ENCODE assay signal across 9 cellular contexts in the genomic region with DNA sequence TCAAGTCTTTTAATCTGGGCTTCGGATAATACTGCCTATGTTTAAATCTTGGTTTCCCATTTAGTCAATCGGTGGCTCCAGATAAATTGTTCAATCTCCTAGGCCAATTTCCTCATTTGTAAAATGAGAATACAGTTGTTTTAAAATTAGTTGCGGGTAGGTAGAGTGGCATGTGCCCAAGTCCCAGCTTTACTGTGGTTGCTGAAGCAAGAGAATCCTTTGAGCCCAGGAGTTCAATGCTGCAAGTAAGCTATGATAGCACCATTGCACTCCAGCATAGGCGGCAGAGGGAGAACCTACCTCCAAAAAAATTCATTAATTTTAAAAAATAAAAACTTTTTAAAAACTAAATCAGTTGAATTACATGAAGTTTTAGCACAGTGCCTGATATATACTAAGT. TPM values are rescaled to one million over a fixed set of nuclear protein-coding genes. Genes with fewer than 3 reads are reported as not detected.
DNase-seq lines count a peak whose midpoint lies in the region; ATAC-seq and TF ChIP-seq lines count a peak whose summit lies in the region.
"Had no signal": no experiment of that assay in that cellular context is flagged by ENCODE, and none has a peak within 500 bp of the region (broad histone marks: within the 10 kb centered on the region; RNA-seq: fewer than 3 reads in every experiment).

No MANE protein-coding gene starts in this region.

- H3K4me3 Mint-ChIP-seq in activated T-helper 17 cell treated with anti-CD3 and anti-CD28 coated beads, Interleukin-2, amount 50 U/mL, for 72 hours: peak overlapping the region; percentile 65
- H3K4me3 Mint-ChIP-seq in naive thymus-derived CD8-positive, alpha-beta T cell: peak overlapping the region in 6 of 10 donors; percentile 20 to 59 (median 36)

- H3F3A ChIP-seq in Loucy (ENCODE audit: low read depth): no peaks in the 10 kb centered on the region

- peak overlapping the region; percentile 2; the same call in 1 of the 2 replicates for H3K27ac ChIP-seq in DND-41 (ENCODE audit: low read length)
- H3K27ac ChIP-seq: suprapubic skin had no signal

- H3K4me2 ChIP-seq in DND-41 (ENCODE audit: insufficient read depth, low read length) (no peak overlapping the region), Loucy (ENCODE audit: low read depth, low read length, poor library complexity, severe bottlenecking) (peak overlapping the region; percentile 52)

- ATAC-seq in DND-41 (ENCODE audit: insufficient read depth, low read depth) (no peak), HG02588 (IDR thresholded peaks at IDR 0.05; ENCODE audit: unreplicated experiment) (no peak)
- no peak for ATAC-seq in activated T-helper 17 cell treated with anti-CD3 and anti-CD28 coated beads, Interleukin-2, amount 50 U/mL, for 72 hours (replicated peaks)
- no peak for ATAC-seq in naive thymus-derived CD8-positive, alpha-beta T cell

- peaks cover 32% of the 10 kb centered on the region for H3K36me3 ChIP-seq in DND-41 (ENCODE audit: insufficient read depth, low read length)
- no peaks in the 10 kb centered on the region for H3K36me3 ChIP-seq in Loucy (ENCODE audit: insufficient read depth, low read length)
- H3K36me3 ChIP-seq: suprapubic skin had no signal

- no peak overlapping the region for H2AFZ ChIP-seq in DND-41 (ENCODE audit: low read depth, low read length)
- H2AFZ ChIP-seq in Loucy (ENCODE audit: low read length): no peak overlapping the region

- no peak for TF ChIP-seq CTCF in DND-41 (IDR thresholded peaks at IDR 0.05; ENCODE audit: borderline replicate concordance, extremely low read depth, low read length, poor library complexity, severe bottlenecking)
- no peak for TF ChIP-seq CTCF in Loucy (conservative IDR thresholded peaks at IDR 0.05; ENCODE audit: low read length)

- H3K9me3 Mint-ChIP-seq in activated T-helper 17 cell treated with anti-CD3 and anti-CD28 coated beads, Interleukin-2, amount 50 U/mL, for 72 hours: no peaks in the 10 kb centered on the region
- H3K9me3 Mint-ChIP-seq in naive thymus-derived CD8-positive, alpha-beta T cell: no peaks in the 10 kb centered on the region

- H3K27me3 ChIP-seq in DND-41 (ENCODE audit: insufficient read depth, low read length, poor library complexity) (no peaks in the 10 kb centered on the region), Loucy (ENCODE audit: insufficient read depth, low read length, poor library complexity, severe bottlenecking) (no peaks in the 10 kb centered on the region)
- H3K27me3 ChIP-seq: suprapubic skin had no signal

- H3K9me2 ChIP-seq in Loucy (replicated peaks; ENCODE audit: low read depth, low read length): no peaks in the 10 kb centered on the region

- POLR2A ChIA-PET in naive thymus-derived CD8-positive, alpha-beta T cell (lab: Charles Lee): interaction anchor here (1.2 kb wide), 1 partner anchor 49 kb away, joined by 3 read pairs; no protein-coding TSS in a partner anchor

- H3K36me3 Mint-ChIP-seq in activated T-helper 17 cell treated with anti-CD3 and anti-CD28 coated beads, Interleukin-2, amount 50 U/mL, for 72 hours (ENCODE audit: low read depth): peaks cover 44% of the 10 kb centered on the region
- peaks cover 0 to 71% (median 0%) of the 10 kb centered on the region in 3 donors for H3K36me3 Mint-ChIP-seq in naive thymus-derived CD8-positive, alpha-beta T cell

- H3K79me2 ChIP-seq in DND-41 (ENCODE audit: insufficient read depth, low read length) (peaks cover 96% of the 10 kb centered on the region), Loucy (ENCODE audit: insufficient read depth, low read length) (peaks cover 100% of the 10 kb centered on the region)

- H3K27me3 Mint-ChIP-seq in activated T-helper 17 cell treated with anti-CD3 and anti-CD28 coated beads, Interleukin-2, amount 50 U/mL, for 72 hours: no peaks in the 10 kb centered on the region
- no peaks in the 10 kb centered on the region for H3K27me3 Mint-ChIP-seq in naive thymus-derived CD8-positive, alpha-beta T cell

- H4K20me1 ChIP-seq in DND-41 (ENCODE audit: insufficient read depth, low read length): peaks cover 59% of the 10 kb centered on the region
- peaks cover 76% of the 10 kb centered on the region for H4K20me1 ChIP-seq in Loucy (ENCODE audit: insufficient read depth, low read length, poor library complexity, severe bottlenecking)

- H3K4me1 ChIP-seq in DND-41 (ENCODE audit: insufficient read depth, low read length) (peaks cover 44% of the 10 kb centered on the region), Loucy (ENCODE audit: insufficient read depth, low read length, poor library complexity, severe bottlenecking) (peaks cover 54% of the 10 kb centered on the region)

- DNase-seq in DND-41: no peak
- no peak for DNase-seq in naive thymus-derived CD8-positive, alpha-beta T cell
- DNase-seq in RKO (ENCODE audit: low spot score): no peak
- no peak for DNase-seq in activated effector memory CD4-positive, alpha-beta T cell treated with anti-CD3 and anti-CD28 coated beads, Interleukin-2, amount 50 U/mL, for 16 hours
- DNase-seq: small intestine had no signal

- H3K9me3 ChIP-seq in DND-41 (ENCODE audit: insufficient read depth, low read length, severe bottlenecking): no peaks in the 10 kb centered on the region
- H3K9me3 ChIP-seq in Loucy (ENCODE audit: insufficient read depth, low read depth, low read length): no peaks in the 10 kb centered on the region
- H3K9me3 ChIP-seq: suprapubic skin had no signal

- peak overlapping the region; percentile 88 for H3K27ac Mint-ChIP-seq in activated T-helper 17 cell treated with anti-CD3 and anti-CD28 coated beads, Interleukin-2, amount 50 U/mL, for 72 hours
- H3K27ac Mint-ChIP-seq in naive thymus-derived CD8-positive, alpha-beta T cell: peak overlapping the region in 7 of 10 donors; percentile 9 to 59 (median 43)

- H3K9ac ChIP-seq in DND-41 (ENCODE audit: low read depth, low read length) (no peak overlapping the region), Loucy (ENCODE audit: low read depth, low read length, poor library complexity, severe bottlenecking) (peak overlapping the region; percentile 16)

- peaks cover 30% of the 10 kb centered on the region for H3K4me1 Mint-ChIP-seq in activated T-helper 17 cell treated with anti-CD3 and anti-CD28 coated beads, Interleukin-2, amount 50 U/mL, for 72 hours
- H3K4me1 Mint-ChIP-seq in naive thymus-derived CD8-positive, alpha-beta T cell: peaks cover 22 to 81% (median 72%) of the 10 kb centered on the region in 4 donors

- H3K4me3 ChIP-seq in DND-41 (ENCODE audit: low read depth in 1 of 2, low read length in 2 of 2) (no peak overlapping the region), Loucy (ENCODE audit: low read length, poor library complexity, severe bottlenecking) (peak overlapping the region; percentile 34)
- H3K4me3 ChIP-seq: suprapubic skin had no signal

RNA-seq across cellular contexts. Expression of gene RNF216, which starts 7.3 kb away (rescaled TPM):
- 10 to 100 TPM; 22.4 to 28.3 TPM for total RNA-seq in activated T-helper 17 cell treated with anti-CD3 and anti-CD28 coated beads, Interleukin-2, amount 50 U/mL, for 72 hours
- 100 to 1,000 TPM; 114 to 115 TPM for total RNA-seq in naive thymus-derived CD8-positive, alpha-beta T cell
- 10 to 100 TPM; 28.4 to 47.6 (median 35.9) TPM for polyA plus RNA-seq in naive thymus-derived CD8-positive, alpha-beta T cell
